19 cellular contexts compared by ENCODE assay signal in genomic region chr3:56366641-56366984, GRCh38.
A peak's percentile ranks its signal among the peaks of the same experiment; 100 is the strongest.
DNase-seq lines count a peak whose midpoint lies in the region; ATAC-seq and TF ChIP-seq lines count a peak whose summit lies in the region.
"Had no signal": no experiment of that assay in that cellular context is flagged by ENCODE, and none has a peak within 500 bp of the region (broad histone marks: within the 10 kb centered on the region; RNA-seq: fewer than 3 reads in every experiment).

No MANE protein-coding gene starts in this region.

- H3K4me3 Mint-ChIP-seq in neural crest cell, result no peak overlapping the region
- H3K4me3 Mint-ChIP-seq: activated naive CD4-positive, alpha-beta T cell treated with anti-CD3 and anti-CD28 coated beads, Interleukin-2, amount 10 ng/mL, durations not matched to agents 7 days and 5 days had no signal

- H3K4me1 ChIP-seq in cardiac muscle cell (ENCODE audit: low read depth) (peaks cover 31% of the 10 kb centered on the region), upper lobe of left lung (no peaks in the 10 kb centered on the region)
- H3K4me1 ChIP-seq: A549, colonic mucosa, psoas muscle, uterus had no signal

- H3K36me3 Mint-ChIP-seq in neural crest cell (ENCODE audit: low read depth), result no peaks in the 10 kb centered on the region
- H3K36me3 Mint-ChIP-seq: activated naive CD4-positive, alpha-beta T cell treated with anti-CD3 and anti-CD28 coated beads, Interleukin-2, amount 10 ng/mL, durations not matched to agents 7 days and 5 days had no signal

- DNase-seq in cardiac muscle cell (ENCODE audit: low read depth in 1 of 2, low spot score in 1 of 2) (no peak), left cardiac atrium (no peak), cerebellar cortex (ENCODE audit: low spot score) (peak; percentile 50), neural crest cell (ENCODE audit: low read depth, low spot score) (no peak), upper lobe of left lung (no peak), COLO668 (lab: John Stamatoyannopoulos, UW; ENCODE audit: unreplicated experiment) (no peak), SKM-1 (lab: John Stamatoyannopoulos, UW; ENCODE audit: unreplicated experiment) (no peak)
- DNase-seq: activated CD8-positive, alpha-beta memory T cell treated with anti-CD3 and anti-CD28 coated beads for 24 hours; activated naive CD4-positive, alpha-beta T cell treated with anti-CD3 and anti-CD28 coated beads, Interleukin-2, amount 10 ng/mL, durations not matched to agents 7 days and 5 days; activated T-cell treated with anti-CD3 and anti-CD28 coated beads, Interleukin-2, amount 50 U/mL, for 48 hours; colonic mucosa; NCI-H2171; psoas muscle; T-helper 9 cell; uterus had no signal

- no peak for TF ChIP-seq POLR2A in upper lobe of left lung (IDR thresholded peaks at IDR 0.05)

- H3K4me1 Mint-ChIP-seq in neural crest cell, result peaks cover 17% of the 10 kb centered on the region
- H3K4me1 Mint-ChIP-seq: activated naive CD4-positive, alpha-beta T cell treated with anti-CD3 and anti-CD28 coated beads, Interleukin-2, amount 10 ng/mL, durations not matched to agents 7 days and 5 days had no signal

- WGBS in upper lobe of left lung, 2 donors, result 70 to 75% methylated on average over 4 of the region's 4 CpGs

- H3K4me3 ChIP-seq in cardiac muscle cell, result no peak overlapping the region
- no peak overlapping the region for H3K4me3 ChIP-seq in upper lobe of left lung
- H3K4me3 ChIP-seq: A549, colonic mucosa, psoas muscle, SK-N-MC, uterus had no signal

- no peaks in the 10 kb centered on the region for H3K9me3 Mint-ChIP-seq in neural crest cell
- H3K9me3 Mint-ChIP-seq: activated naive CD4-positive, alpha-beta T cell treated with anti-CD3 and anti-CD28 coated beads, Interleukin-2, amount 10 ng/mL, durations not matched to agents 7 days and 5 days had no signal

- no peak for TF ChIP-seq EP300 in upper lobe of left lung (IDR thresholded peaks at IDR 0.05)

- intact Hi-C loops in left cardiac atrium (cut with DNase I), result no loop called here

- peak overlapping the region; percentile 4 for H3K27ac Mint-ChIP-seq in neural crest cell (ENCODE audit: unreplicated experiment)
- H3K27ac Mint-ChIP-seq: activated naive CD4-positive, alpha-beta T cell treated with anti-CD3 and anti-CD28 coated beads, Interleukin-2, amount 10 ng/mL, durations not matched to agents 7 days and 5 days had no signal

- H3K27me3 Mint-ChIP-seq in neural crest cell (ENCODE audit: low read depth), result no peaks in the 10 kb centered on the region

- H3K27me3 ChIP-seq in cardiac muscle cell (no peaks in the 10 kb centered on the region), upper lobe of left lung (no peaks in the 10 kb centered on the region)
- H3K27me3 ChIP-seq: colonic mucosa, uterus had no signal

- ATAC-seq in left cardiac atrium (no peak), GM18517 (IDR thresholded peaks at IDR 0.05; ENCODE audit: unreplicated experiment) (no peak), upper lobe of left lung (ENCODE audit: low FRiP score in 2 of 2) (no peak)
- ATAC-seq: A549; activated CD4-positive, CD25-positive, alpha-beta regulatory T cell treated with anti-CD3 and anti-CD28 coated beads, Interleukin-2, amount 50 U/mL, for 24 hours; psoas muscle had no signal

- TF ChIP-seq CTCF in cardiac muscle cell (IDR thresholded peaks at IDR 0.05; ENCODE audit: low read depth, low read length) (no peak), neural crest cell (conservative IDR thresholded peaks at IDR 0.05) (no peak), upper lobe of left lung (IDR thresholded peaks at IDR 0.05) (no peak)

- H3K9me3 ChIP-seq in cardiac muscle cell (ENCODE audit: low read depth) (no peaks in the 10 kb centered on the region), upper lobe of left lung (no peaks in the 10 kb centered on the region)
- H3K9me3 ChIP-seq: A549, colonic mucosa, psoas muscle, uterus had no signal

- H3K36me3 ChIP-seq in cardiac muscle cell, result no peaks in the 10 kb centered on the region
- H3K36me3 ChIP-seq in upper lobe of left lung, result no peaks in the 10 kb centered on the region
- H3K36me3 ChIP-seq: colonic mucosa, uterus had no signal

- H3K27ac ChIP-seq in cardiac muscle cell, result peak overlapping the region; percentile 83
- H3K27ac ChIP-seq in upper lobe of left lung, result no peak overlapping the region
- H3K27ac ChIP-seq: A549, colonic mucosa, psoas muscle, SK-N-MC, uterus had no signal
